ENCODE assay signal across 8 cellular contexts in genomic region chr6:161038229-161039003, GRCh38. TPM values are rescaled to one million over a fixed set of nuclear protein-coding genes. Genes with fewer than 3 reads are reported as not detected.
A peak's percentile ranks its signal among the peaks of the same experiment; 100 is the strongest.
DNase-seq lines count a peak whose midpoint lies in the region; ATAC-seq and TF ChIP-seq lines count a peak whose summit lies in the region.

No MANE protein-coding gene starts in this region.

- CTCF ChIA-PET in activated CD4-positive, alpha-beta T cell treated with anti-CD3 and anti-CD28 coated beads for 36 hours (lab: Charles Lee): interaction anchor here (0.7 to 1.0 kb wide), 3 partner anchors 10 to 59 kb away, joined by 3 to 5 read pairs (median 3); no protein-coding TSS in a partner anchor

- H3K4me3 Mint-ChIP-seq in activated CD4-positive, alpha-beta T cell treated with anti-CD3 and anti-CD28 coated beads for 36 hours: no peak overlapping the region
- H3K4me3 Mint-ChIP-seq in activated naive CD8-positive, alpha-beta T cell: no peak overlapping the region

- peak; percentile 36 for TF ChIP-seq CTCF in kidney epithelial cell (IDR thresholded peaks at IDR 0.05; ENCODE audit: insufficient read depth, low read length, poor library complexity, severe bottlenecking)

- peak overlapping the region; percentile 66 for H3K27ac Mint-ChIP-seq in activated CD4-positive, alpha-beta T cell treated with anti-CD3 and anti-CD28 coated beads for 36 hours
- H3K27ac Mint-ChIP-seq in activated naive CD8-positive, alpha-beta T cell: peak overlapping the region; percentile 42

- no peak for DNase-seq in activated CD4-positive, alpha-beta T cell treated with anti-CD3 and anti-CD28 coated beads for 36 hours
- DNase-seq in activated CD4-positive, alpha-beta T cell treated with anti-CD3 and anti-CD28 coated beads for 4 hours: no peak
- peak; percentile 93 for DNase-seq in kidney epithelial cell (ENCODE audit: low read depth)
- DNase-seq in NCI-H82 treated with DMSO at 0.1 percent for 48 hours (lab: John Stamatoyannopoulos, UW; ENCODE audit: unreplicated experiment): no peak
- no peak for DNase-seq in NCI-H2196 (lab: John Stamatoyannopoulos, UW; ENCODE audit: unreplicated experiment)
- no peak for DNase-seq in H7

- H3K4me1 Mint-ChIP-seq in activated CD4-positive, alpha-beta T cell treated with anti-CD3 and anti-CD28 coated beads for 36 hours: peaks cover 28% of the 10 kb centered on the region
- peaks cover 12% of the 10 kb centered on the region for H3K4me1 Mint-ChIP-seq in activated naive CD8-positive, alpha-beta T cell (ENCODE audit: low read depth)

- peak; percentile 70 for ATAC-seq in activated CD4-positive, alpha-beta T cell treated with anti-CD3 and anti-CD28 coated beads for 36 hours
- ATAC-seq in HG02981 (IDR thresholded peaks at IDR 0.05; ENCODE audit: unreplicated experiment): peak; percentile 91

- H3K27me3 ChIP-seq in kidney epithelial cell (ENCODE audit: control insufficient read depth, insufficient read depth, low read length) (no peaks in the 10 kb centered on the region), H7 (ENCODE audit: control insufficient read depth, insufficient read depth, low read length) (no peaks in the 10 kb centered on the region)

- intact Hi-C loops in activated CD4-positive, alpha-beta T cell treated with anti-CD3 and anti-CD28 coated beads for 36 hours (cut with DNase I, micrococcal nuclease): no loop called here

- H3K9me3 Mint-ChIP-seq in activated CD4-positive, alpha-beta T cell treated with anti-CD3 and anti-CD28 coated beads for 36 hours (ENCODE audit: low read depth): no peaks in the 10 kb centered on the region
- H3K9me3 Mint-ChIP-seq in activated naive CD8-positive, alpha-beta T cell (ENCODE audit: low read depth): no peaks in the 10 kb centered on the region

- POLR2A ChIA-PET in activated CD4-positive, alpha-beta T cell treated with anti-CD3 and anti-CD28 coated beads for 36 hours (lab: Charles Lee): no interaction called here

- peaks cover 48% of the 10 kb centered on the region for H3K36me3 Mint-ChIP-seq in activated CD4-positive, alpha-beta T cell treated with anti-CD3 and anti-CD28 coated beads for 36 hours (ENCODE audit: low read depth)
- peaks cover 24% of the 10 kb centered on the region for H3K36me3 Mint-ChIP-seq in activated naive CD8-positive, alpha-beta T cell

- H3K4me3 ChIP-seq in kidney epithelial cell (ENCODE audit: low read depth, low read length) (no peak overlapping the region), H7 (ENCODE audit: insufficient read depth, low read depth, low read length) (no peak overlapping the region)

- H3K27me3 Mint-ChIP-seq in activated CD4-positive, alpha-beta T cell treated with anti-CD3 and anti-CD28 coated beads for 36 hours: no peaks in the 10 kb centered on the region
- H3K27me3 Mint-ChIP-seq in activated naive CD8-positive, alpha-beta T cell: no peaks in the 10 kb centered on the region

- H3K36me3 ChIP-seq in kidney epithelial cell (ENCODE audit: control insufficient read depth, insufficient read depth, low read length) (no peaks in the 10 kb centered on the region), H7 (replicated peaks; ENCODE audit: control insufficient read depth, insufficient read depth, low read length) (peaks cover 2% of the 10 kb centered on the region)

RNA-seq across cellular contexts. Expression of gene MAP3K4, which starts 46.8 kb away (rescaled TPM):
- 10 to 100 TPM; 45.3 to 61.2 TPM for total RNA-seq in activated CD4-positive, alpha-beta T cell treated with anti-CD3 and anti-CD28 coated beads for 36 hours
- 22.5 and 22.6 TPM in 2 replicates for total RNA-seq in kidney epithelial cell
- 41.1 and 41.8 TPM in 2 replicates for total RNA-seq in H7 (2014; rRNA removed; shearing (Covaris generic))
